In genomic region chr9:34458967-34459355, GRCh38 we compare ENCODE assay signal across 9 cellular contexts. TPM values are rescaled to one million over a fixed set of nuclear protein-coding genes. Genes with fewer than 3 reads are reported as not detected.
DNase-seq lines count a peak whose midpoint lies in the region; ATAC-seq lines count a peak whose summit lies in the region.
"Had no signal": no experiment of that assay in that cellular context is flagged by ENCODE, and none has a peak within 500 bp of the region (broad histone marks: within the 10 kb centered on the region; RNA-seq: fewer than 3 reads in every experiment).

No MANE protein-coding gene starts in this region.

- peaks cover 13% of the 10 kb centered on the region for H3K27me3 Mint-ChIP-seq in activated CD4-positive, alpha-beta T cell treated with anti-CD3 and anti-CD28 coated beads, Interleukin-2, amount 10 ng/mL, durations not matched to agents 7 days and 5 days
- peaks cover 21% of the 10 kb centered on the region for H3K27me3 Mint-ChIP-seq in activated CD8-positive, alpha-beta T cell treated with anti-CD3 and anti-CD28 coated beads, Interleukin-2, amount 10 ng/mL, durations not matched to agents 7 days and 5 days (ENCODE audit: low read depth)

- H3K36me3 Mint-ChIP-seq in activated CD4-positive, alpha-beta T cell treated with anti-CD3 and anti-CD28 coated beads, Interleukin-2, amount 10 ng/mL, durations not matched to agents 7 days and 5 days (ENCODE audit: low read depth) = peaks cover 2% of the 10 kb centered on the region
- H3K36me3 Mint-ChIP-seq in activated CD8-positive, alpha-beta T cell treated with anti-CD3 and anti-CD28 coated beads, Interleukin-2, amount 10 ng/mL, durations not matched to agents 7 days and 5 days (ENCODE audit: low read depth) = no peaks in the 10 kb centered on the region

- H3K9me3 ChIP-seq in iPS-18c (ENCODE audit: control insufficient read depth, insufficient read depth, low read length) (no peaks in the 10 kb centered on the region), subcutaneous abdominal adipose tissue (ENCODE audit: control insufficient read depth in 5 of 5, low read length in 5 of 5) (no peaks in the 10 kb centered on the region)

- peaks cover 46% of the 10 kb centered on the region for H3K4me1 Mint-ChIP-seq in activated CD4-positive, alpha-beta T cell treated with anti-CD3 and anti-CD28 coated beads, Interleukin-2, amount 10 ng/mL, durations not matched to agents 7 days and 5 days
- H3K4me1 Mint-ChIP-seq in activated CD8-positive, alpha-beta T cell treated with anti-CD3 and anti-CD28 coated beads, Interleukin-2, amount 10 ng/mL, durations not matched to agents 7 days and 5 days (ENCODE audit: low read depth) = peaks cover 45% of the 10 kb centered on the region

- POLR2A ChIA-PET in activated CD4-positive, alpha-beta T cell treated with anti-CD3 and anti-CD28 coated beads, Interleukin-2, amount 10 ng/mL, durations not matched to agents 7 days and 5 days (lab: Charles Lee) = no interaction called here
- POLR2A ChIA-PET in activated CD8-positive, alpha-beta T cell treated with anti-CD3 and anti-CD28 coated beads, Interleukin-2, amount 10 ng/mL, durations not matched to agents 7 days and 5 days (lab: Charles Lee) = no interaction called here

- no peaks in the 10 kb centered on the region for H3K36me3 ChIP-seq in subcutaneous abdominal adipose tissue (ENCODE audit: control insufficient read depth in 5 of 5, insufficient read depth in 5 of 5, low read length in 5 of 5)

- peak overlapping the region; percentile 83 for H3K27ac Mint-ChIP-seq in activated CD4-positive, alpha-beta T cell treated with anti-CD3 and anti-CD28 coated beads, Interleukin-2, amount 10 ng/mL, durations not matched to agents 7 days and 5 days
- no peak overlapping the region for H3K27ac Mint-ChIP-seq in activated CD8-positive, alpha-beta T cell treated with anti-CD3 and anti-CD28 coated beads, Interleukin-2, amount 10 ng/mL, durations not matched to agents 7 days and 5 days

- H3K9ac ChIP-seq in subcutaneous abdominal adipose tissue (ENCODE audit: low read length in 5 of 5) = no peak overlapping the region

- peak overlapping the region; percentile 89 for H3K4me3 Mint-ChIP-seq in activated CD4-positive, alpha-beta T cell treated with anti-CD3 and anti-CD28 coated beads, Interleukin-2, amount 10 ng/mL, durations not matched to agents 7 days and 5 days
- H3K4me3 Mint-ChIP-seq in activated CD8-positive, alpha-beta T cell treated with anti-CD3 and anti-CD28 coated beads, Interleukin-2, amount 10 ng/mL, durations not matched to agents 7 days and 5 days = peak overlapping the region; percentile 87

- no peak overlapping the region for H3K27ac ChIP-seq in subcutaneous abdominal adipose tissue (ENCODE audit: low read depth, low read length)

- peak overlapping the region; percentile 50 for H3K4me3 ChIP-seq in iPS-18c (ENCODE audit: insufficient read depth, low read depth, low read length)
- peak overlapping the region; percentile 41 to 71 (median 47) for H3K4me3 ChIP-seq in subcutaneous abdominal adipose tissue (ENCODE audit: low read depth in 1 of 5, low read length in 5 of 5)

- no peak for DNase-seq in activated CD4-positive, alpha-beta T cell treated with anti-CD3 and anti-CD28 coated beads, Interleukin-2, amount 10 ng/mL, durations not matched to agents 7 days and 5 days
- no peak for DNase-seq in activated CD4-positive, alpha-beta T cell treated with anti-CD3 and anti-CD28 coated beads for 4 hours
- DNase-seq in activated CD8-positive, alpha-beta T cell treated with anti-CD3 and anti-CD28 coated beads, Interleukin-2, amount 10 ng/mL, durations not matched to agents 7 days and 5 days = no peak
- no peak for DNase-seq in Kasumi-1 (lab: John Stamatoyannopoulos, UW)
- DNase-seq in activated gamma-delta T cell (lab: John Stamatoyannopoulos, UW) = no peak

- no peak for ATAC-seq in activated CD8-positive, alpha-beta T cell treated with anti-CD3 and anti-CD28 coated beads, Interleukin-2, amount 10 ng/mL, durations not matched to agents 7 days and 5 days
- ATAC-seq in HG03439 (IDR thresholded peaks at IDR 0.05; ENCODE audit: unreplicated experiment) = no peak

- peaks cover 14 to 50% (median 48%) of the 10 kb centered on the region in 5 donors for H3K4me1 ChIP-seq in subcutaneous abdominal adipose tissue (ENCODE audit: control insufficient read depth in 5 of 5, insufficient read depth in 5 of 5, low read length in 5 of 5)

- H3K27me3 ChIP-seq in subcutaneous abdominal adipose tissue (ENCODE audit: control insufficient read depth in 5 of 5, insufficient read depth in 4 of 5, low read length in 5 of 5) = no peaks in the 10 kb centered on the region

- CTCF ChIA-PET in activated CD4-positive, alpha-beta T cell treated with anti-CD3 and anti-CD28 coated beads, Interleukin-2, amount 10 ng/mL, durations not matched to agents 7 days and 5 days (lab: Charles Lee) = interaction anchor here (0.7 to 2.1 kb wide), 2 partner anchors 14 to 175 kb away, joined by 3 to 4 read pairs; no protein-coding TSS in a partner anchor
- CTCF ChIA-PET in activated CD8-positive, alpha-beta T cell treated with anti-CD3 and anti-CD28 coated beads, Interleukin-2, amount 10 ng/mL, durations not matched to agents 7 days and 5 days (lab: Charles Lee) = interaction anchor here (1.8 kb wide), 1 partner anchor 42 kb away, joined by 5 read pairs; no protein-coding TSS in a partner anchor

- H3K9me3 Mint-ChIP-seq in activated CD4-positive, alpha-beta T cell treated with anti-CD3 and anti-CD28 coated beads, Interleukin-2, amount 10 ng/mL, durations not matched to agents 7 days and 5 days = no peaks in the 10 kb centered on the region
- no peaks in the 10 kb centered on the region for H3K9me3 Mint-ChIP-seq in activated CD8-positive, alpha-beta T cell treated with anti-CD3 and anti-CD28 coated beads, Interleukin-2, amount 10 ng/mL, durations not matched to agents 7 days and 5 days (ENCODE audit: insufficient read depth)

RNA-seq across cellular contexts. Expression of gene DNAI1, which starts 0.4 kb away (rescaled TPM):
- total RNA-seq in activated CD4-positive, alpha-beta T cell treated with anti-CD3 and anti-CD28 coated beads, Interleukin-2, amount 10 ng/mL, durations not matched to agents 7 days and 5 days = not detected
- total RNA-seq in activated CD8-positive, alpha-beta T cell treated with anti-CD3 and anti-CD28 coated beads, Interleukin-2, amount 10 ng/mL, durations not matched to agents 7 days and 5 days = not detected
- total RNA-seq: pulmonary artery endothelial cell had no signal

RNA-seq across cellular contexts. Expression of gene FAM219A, which starts 0.6 kb away (rescaled TPM):
- total RNA-seq in activated CD4-positive, alpha-beta T cell treated with anti-CD3 and anti-CD28 coated beads, Interleukin-2, amount 10 ng/mL, durations not matched to agents 7 days and 5 days = 10 to 100 TPM; 11.6 to 12.7 TPM
- 1 to 10 TPM; 7.5 to 8.3 TPM for total RNA-seq in activated CD8-positive, alpha-beta T cell treated with anti-CD3 and anti-CD28 coated beads, Interleukin-2, amount 10 ng/mL, durations not matched to agents 7 days and 5 days
